Comparison of ENCODE assay signal across 10 cellular contexts in the genomic region with DNA sequence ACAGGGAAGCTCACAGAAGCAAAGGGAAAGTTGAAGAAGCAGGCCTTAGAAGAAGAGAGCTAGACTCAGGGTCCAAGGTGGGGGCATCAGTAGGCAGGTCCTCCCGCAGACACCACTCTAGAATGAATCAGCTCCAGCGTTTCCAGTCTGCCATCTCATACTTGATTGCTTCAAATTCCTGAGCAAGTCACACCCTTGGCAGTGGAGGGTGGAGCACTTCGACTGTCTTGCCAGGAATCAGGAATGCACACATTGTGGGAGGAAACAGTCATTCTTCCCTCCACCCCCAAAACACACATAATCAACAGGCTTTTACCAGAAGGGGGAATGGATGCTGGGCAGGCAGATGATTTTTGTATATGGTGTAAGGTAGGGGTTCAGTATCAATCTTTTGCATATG.
DNase-seq lines count a peak whose midpoint lies in the region; ATAC-seq and TF ChIP-seq lines count a peak whose summit lies in the region.
"Had no signal": no experiment of that assay in that cellular context is flagged by ENCODE, and none has a peak within 500 bp of the region (broad histone marks: within the 10 kb centered on the region; RNA-seq: fewer than 3 reads in every experiment).

No MANE protein-coding gene starts in this region.

- H3K27me3 Mint-ChIP-seq in mesothelial cell of epicardium (ENCODE audit: low read depth) = no peaks in the 10 kb centered on the region
- no peaks in the 10 kb centered on the region for H3K27me3 Mint-ChIP-seq in activated naive CD4-positive, alpha-beta T cell treated with anti-CD3 and anti-CD28 coated beads, Interleukin-2, amount 10 ng/mL, durations not matched to agents 7 days and 5 days

- DNase-seq in AG09309 (ENCODE audit: low read depth) = peak; percentile 90
- peak; percentile 60 for DNase-seq in NCI-H460 (ENCODE audit: extremely low read depth, low read depth)
- DNase-seq in epithelial cell of proximal tubule (ENCODE audit: low read depth) = peak; percentile 82
- no peak for DNase-seq in mesothelial cell of epicardium (ENCODE audit: low spot score in 2 of 2, unreplicated experiment in 2 of 2)
- DNase-seq in central memory CD4-positive, alpha-beta T cell = no peak
- DNase-seq in mesenteric fat pad (ENCODE audit: low spot score) = no peak
- no peak for DNase-seq in activated naive CD4-positive, alpha-beta T cell treated with anti-CD3 and anti-CD28 coated beads, Interleukin-2, amount 10 ng/mL, durations not matched to agents 7 days and 5 days
- DNase-seq: glutamatergic neuron, OCI-M1 had no signal

- TF ChIP-seq CTCF in AG09309 (IDR thresholded peaks at IDR 0.05; ENCODE audit: control insufficient read depth, insufficient read depth, low read depth, low read length, missing control alignments) = no peak
- no peak for TF ChIP-seq CTCF in epithelial cell of proximal tubule (conservative IDR thresholded peaks at IDR 0.05; ENCODE audit: low read depth, low read length)
- no peak for TF ChIP-seq CTCF in mesothelial cell of epicardium (IDR thresholded peaks at IDR 0.05; ENCODE audit: unreplicated experiment)

- no peak overlapping the region for H3K4me3 ChIP-seq in AG09309 (ENCODE audit: control insufficient read depth, low read depth, low read length)
- H3K4me3 ChIP-seq in epithelial cell of proximal tubule (ENCODE audit: low read depth, low read length) = no peak overlapping the region

- H3K9me3 Mint-ChIP-seq in mesothelial cell of epicardium = peaks cover 6% of the 10 kb centered on the region
- H3K9me3 Mint-ChIP-seq in activated naive CD4-positive, alpha-beta T cell treated with anti-CD3 and anti-CD28 coated beads, Interleukin-2, amount 10 ng/mL, durations not matched to agents 7 days and 5 days = peaks cover 1% of the 10 kb centered on the region

- peak overlapping the region; percentile 70 for H3K27ac Mint-ChIP-seq in mesothelial cell of epicardium
- no peak overlapping the region for H3K27ac Mint-ChIP-seq in activated naive CD4-positive, alpha-beta T cell treated with anti-CD3 and anti-CD28 coated beads, Interleukin-2, amount 10 ng/mL, durations not matched to agents 7 days and 5 days

- no peak for ATAC-seq in GM18517 (IDR thresholded peaks at IDR 0.05; ENCODE audit: unreplicated experiment)

- H3K4me3 Mint-ChIP-seq in mesothelial cell of epicardium = no peak overlapping the region
- no peak overlapping the region for H3K4me3 Mint-ChIP-seq in activated naive CD4-positive, alpha-beta T cell treated with anti-CD3 and anti-CD28 coated beads, Interleukin-2, amount 10 ng/mL, durations not matched to agents 7 days and 5 days

- peaks cover 3% of the 10 kb centered on the region for H3K36me3 Mint-ChIP-seq in mesothelial cell of epicardium
- no peaks in the 10 kb centered on the region for H3K36me3 Mint-ChIP-seq in activated naive CD4-positive, alpha-beta T cell treated with anti-CD3 and anti-CD28 coated beads, Interleukin-2, amount 10 ng/mL, durations not matched to agents 7 days and 5 days

- H3K4me1 Mint-ChIP-seq in mesothelial cell of epicardium = peaks cover 27% of the 10 kb centered on the region
- no peaks in the 10 kb centered on the region for H3K4me1 Mint-ChIP-seq in activated naive CD4-positive, alpha-beta T cell treated with anti-CD3 and anti-CD28 coated beads, Interleukin-2, amount 10 ng/mL, durations not matched to agents 7 days and 5 days

- CTCF ChIA-PET in activated naive CD4-positive, alpha-beta T cell treated with anti-CD3 and anti-CD28 coated beads, Interleukin-2, amount 10 ng/mL, durations not matched to agents 7 days and 5 days (lab: Charles Lee) = no interaction called here

Comparison
In these comparisons a context has a peak if more than half of its experiments do, and no peak if none do; other contexts are left out.
1. DNase-seq: peak in AG09309 (single experiment), NCI-H460 (single experiment) and epithelial cell of proximal tubule (single experiment); none in mesothelial cell of epicardium (0 of 2), central memory CD4-positive, alpha-beta T cell (single experiment), mesenteric fat pad (single experiment) and activated naive CD4-positive, alpha-beta T cell treated with anti-CD3 and anti-CD28 coated beads, Interleukin-2, amount 10 ng/mL, durations not matched to agents 7 days and 5 days (single experiment).